ENCODE assay signal across 9 cellular contexts in genomic region chr22:17777005-17777716, GRCh38. TPM values are rescaled to one million over a fixed set of nuclear protein-coding genes. Genes with fewer than 3 reads are reported as not detected.
A peak's percentile ranks its signal among the peaks of the same experiment; 100 is the strongest.
DNase-seq lines count a peak whose midpoint lies in the region; ATAC-seq and TF ChIP-seq lines count a peak whose summit lies in the region.
"Had no signal": no experiment of that assay in that cellular context is flagged by ENCODE, and none has a peak within 500 bp of the region (broad histone marks: within the 10 kb centered on the region; RNA-seq: fewer than 3 reads in every experiment).

No MANE protein-coding gene starts in this region.

- H3K27me3 Mint-ChIP-seq in CD4-positive, CD25-positive, alpha-beta regulatory T cell = peaks cover 4% of the 10 kb centered on the region

- no peaks in the 10 kb centered on the region for H3K36me3 ChIP-seq in CD4-positive, CD25-positive, alpha-beta regulatory T cell (ENCODE audit: control insufficient read depth, insufficient read depth, low read length)
- no peaks in the 10 kb centered on the region for H3K36me3 ChIP-seq in colonic mucosa

- no peak for TF ChIP-seq CTCF in colonic mucosa (IDR thresholded peaks at IDR 0.05)

- H3K27ac ChIP-seq in CD4-positive, CD25-positive, alpha-beta regulatory T cell (ENCODE audit: insufficient read depth, low read length, poor library complexity, severe bottlenecking) = peak overlapping the region; percentile 92
- H3K27ac ChIP-seq in colonic mucosa = peak overlapping the region; percentile 51
- H3K27ac ChIP-seq: C4-2B had no signal

- DNase-seq in CD4-positive, CD25-positive, alpha-beta regulatory T cell = peak; percentile 44 to 89 (median 75)
- DNase-seq in UCSD-AML1 (lab: John Stamatoyannopoulos, UW; ENCODE audit: unreplicated experiment) (peak; percentile 63), colonic mucosa (no peak), SW 1271 (lab: John Stamatoyannopoulos, UW) (no peak), T1000 (lab: John Stamatoyannopoulos, UW) (no peak)
- peak; percentile 48 for DNase-seq in stimulated activated CD4-positive, alpha-beta T cell treated with anti-CD3 and anti-CD28 coated beads, Interleukin-12 subunit alpha, Interleukin-12 subunit beta, amount 100 ng/mL, for 4 hours

- H3K4me3 Mint-ChIP-seq in CD4-positive, CD25-positive, alpha-beta regulatory T cell = peak overlapping the region; percentile 96 to 99 (median 97)

- peaks cover 91% of the 10 kb centered on the region for H3K4me1 ChIP-seq in CD4-positive, CD25-positive, alpha-beta regulatory T cell (ENCODE audit: control insufficient read depth, insufficient read depth, low read length, poor library complexity, severe bottlenecking)
- peaks cover 15% of the 10 kb centered on the region for H3K4me1 ChIP-seq in colonic mucosa

- no peaks in the 10 kb centered on the region for H3K9me3 ChIP-seq in CD4-positive, CD25-positive, alpha-beta regulatory T cell (ENCODE audit: control insufficient read depth in 2 of 2, low read length in 2 of 2)
- no peaks in the 10 kb centered on the region for H3K9me3 ChIP-seq in colonic mucosa

- H3K4me1 Mint-ChIP-seq in CD4-positive, CD25-positive, alpha-beta regulatory T cell = peaks cover 14 to 84% (median 41%) of the 10 kb centered on the region in 4 donors

- peak; percentile 42 to 61 for ATAC-seq in CD4-positive, CD25-positive, alpha-beta regulatory T cell (ENCODE audit: low read depth in 2 of 2)
- ATAC-seq in HG02840 (IDR thresholded peaks at IDR 0.05; ENCODE audit: low FRiP score, unreplicated experiment) (peak; percentile 29), HG03039 (IDR thresholded peaks at IDR 0.05; ENCODE audit: unreplicated experiment) (no peak)

- peaks cover 0 to 3% (median 0%) of the 10 kb centered on the region in 7 donors for H3K9me3 Mint-ChIP-seq in CD4-positive, CD25-positive, alpha-beta regulatory T cell

- intact Hi-C loops in colonic mucosa (cut with DNase I) = no loop called here

- peaks cover 6% of the 10 kb centered on the region for H3K36me3 Mint-ChIP-seq in CD4-positive, CD25-positive, alpha-beta regulatory T cell

- H3K4me3 ChIP-seq in CD4-positive, CD25-positive, alpha-beta regulatory T cell (ENCODE audit: low read depth, low read length) = peak overlapping the region; percentile 93
- peak overlapping the region; percentile 30 for H3K4me3 ChIP-seq in colonic mucosa

- H3K27me3 ChIP-seq in CD4-positive, CD25-positive, alpha-beta regulatory T cell (ENCODE audit: control insufficient read depth, insufficient read depth, low read length) = no peaks in the 10 kb centered on the region
- H3K27me3 ChIP-seq in colonic mucosa = no peaks in the 10 kb centered on the region

- peak overlapping the region; percentile 13 to 66 for H3K9ac ChIP-seq in colonic mucosa (ENCODE audit: low read depth in 2 of 2, low read length in 2 of 2)

- peak overlapping the region; percentile 99 for H3K27ac Mint-ChIP-seq in CD4-positive, CD25-positive, alpha-beta regulatory T cell

RNA-seq across cellular contexts. Expression of gene BID, which starts 2.9 kb away (rescaled TPM):
- 17.6 TPM for total RNA-seq in CD4-positive, CD25-positive, alpha-beta regulatory T cell
- polyA plus RNA-seq in CD4-positive, CD25-positive, alpha-beta regulatory T cell = 10 to 100 TPM; 56.2 to 84.0 (median 71.2) TPM
- 10 to 100 TPM; 35.9 to 57.5 TPM for total RNA-seq in colonic mucosa

Comparison
In these comparisons a context has a peak if more than half of its experiments do, and no peak if none do; other contexts are left out.
1. DNase-seq: peak in CD4-positive, CD25-positive, alpha-beta regulatory T cell (3 of 3), UCSD-AML1 (single experiment) and stimulated activated CD4-positive, alpha-beta T cell treated with anti-CD3 and anti-CD28 coated beads, Interleukin-12 subunit alpha, Interleukin-12 subunit beta, amount 100 ng/mL, for 4 hours (single experiment); none in colonic mucosa (single experiment), SW 1271 (0 of 2) and T1000 (single experiment).